Comparison of ENCODE assay signal across 27 cellular contexts in genomic region chr14:32009636-32010560, GRCh38.
DNase-seq lines count a peak whose midpoint lies in the region; ATAC-seq and TF ChIP-seq lines count a peak whose summit lies in the region.
"Had no signal": no experiment of that assay in that cellular context is flagged by ENCODE, and none has a peak within 500 bp of the region (broad histone marks: within the 10 kb centered on the region; RNA-seq: fewer than 3 reads in every experiment).

No MANE protein-coding gene starts in this region.

- no peak for TF ChIP-seq POLR2A in esophagus muscularis mucosa (IDR thresholded peaks at IDR 0.05; ENCODE audit: low read depth)

- H3K4me3 ChIP-seq in esophagus muscularis mucosa = no peak overlapping the region
- H3K4me3 ChIP-seq: dorsolateral prefrontal cortex, GM12878, left ventricle myocardium inferior, mucosa of descending colon, ovary had no signal

- peak overlapping the region; percentile 7 for H3K27ac Mint-ChIP-seq in Calu3 (ENCODE audit: unreplicated experiment)
- no peak overlapping the region for H3K27ac Mint-ChIP-seq in activated CD8-positive, alpha-beta T cell treated with anti-CD3 and anti-CD28 coated beads for 36 hours
- H3K27ac Mint-ChIP-seq: activated CD4-positive, alpha-beta T cell treated with anti-CD3 and anti-CD28 coated beads for 36 hours; activated naive CD8-positive, alpha-beta T cell treated with anti-CD3 and anti-CD28 coated beads, Interleukin-2, amount 10 ng/mL, durations not matched to agents 7 days and 5 days; natural killer cell treated with Interleukin-12 subunit alpha and Interleukin-12 subunit beta and Interleukin-15 and Interleukin-18, amount 100 ng/mL, for 72 hours; stimulated activated effector memory CD8-positive, alpha-beta T cell treated with anti-CD3 and anti-CD28 coated beads, Interleukin-12 subunit alpha, Interleukin-12 subunit beta, amount 100 ng/mL, for 72 hours had no signal

- TF ChIP-seq EP300 in esophagus muscularis mucosa (IDR thresholded peaks at IDR 0.05) = no peak

- no peak for ATAC-seq in activated CD8-positive, alpha-beta T cell treated with anti-CD3 and anti-CD28 coated beads for 36 hours
- ATAC-seq: activated CD4-positive, alpha-beta T cell treated with anti-CD3 and anti-CD28 coated beads for 36 hours; GM12878; natural killer cell treated with Interleukin-12 subunit alpha and Interleukin-12 subunit beta and Interleukin-15 and Interleukin-18, amount 100 ng/mL, for 72 hours; right cardiac atrium had no signal

- no peaks in the 10 kb centered on the region for H3K27me3 Mint-ChIP-seq in Calu3 (ENCODE audit: unreplicated experiment)
- H3K27me3 Mint-ChIP-seq in activated CD8-positive, alpha-beta T cell treated with anti-CD3 and anti-CD28 coated beads for 36 hours = peaks cover 11% of the 10 kb centered on the region

- peaks cover 8% of the 10 kb centered on the region for H3K36me3 Mint-ChIP-seq in Calu3 (ENCODE audit: insufficient read depth, unreplicated experiment)
- H3K36me3 Mint-ChIP-seq in activated CD8-positive, alpha-beta T cell treated with anti-CD3 and anti-CD28 coated beads for 36 hours (ENCODE audit: low read depth) = no peaks in the 10 kb centered on the region
- H3K36me3 Mint-ChIP-seq: activated naive CD8-positive, alpha-beta T cell treated with anti-CD3 and anti-CD28 coated beads, Interleukin-2, amount 10 ng/mL, durations not matched to agents 7 days and 5 days; natural killer cell treated with Interleukin-12 subunit alpha and Interleukin-12 subunit beta and Interleukin-15 and Interleukin-18, amount 100 ng/mL, for 72 hours; stimulated activated effector memory CD8-positive, alpha-beta T cell treated with anti-CD3 and anti-CD28 coated beads, Interleukin-12 subunit alpha, Interleukin-12 subunit beta, amount 100 ng/mL, for 72 hours had no signal

- no peak for DNase-seq in Calu3
- DNase-seq in M059J (ENCODE audit: low read depth) = peak; percentile 48
- peak; percentile 53 for DNase-seq in esophagus muscularis mucosa (ENCODE audit: extremely low spot score)
- DNase-seq in pons (ENCODE audit: low spot score) = peak; percentile 62
- DNase-seq in NCI-H2171 (lab: John Stamatoyannopoulos, UW) = no peak
- DNase-seq in NCI-H748 (lab: John Stamatoyannopoulos, UW; ENCODE audit: unreplicated experiment) = no peak
- DNase-seq in activated CD8-positive, alpha-beta T cell treated with anti-CD3 and anti-CD28 coated beads for 36 hours = no peak
- DNase-seq in SK-N-DZ (ENCODE audit: low spot score) = no peak
- DNase-seq: activated CD4-positive, alpha-beta T cell treated with anti-CD3 and anti-CD28 coated beads for 36 hours; activated CD8-positive, alpha-beta memory T cell treated with anti-CD3 and anti-CD28 coated beads for 24 hours; activated gamma-delta T cell; activated naive CD8-positive, alpha-beta T cell treated with anti-CD3 and anti-CD28 coated beads, Interleukin-2, amount 10 ng/mL, durations not matched to agents 7 days and 5 days; activated T-cell treated with anti-CD3 and anti-CD28 coated beads, Interleukin-2, amount 50 U/mL, for 1 hour; dorsolateral prefrontal cortex; left ventricle myocardium inferior; mucosa of descending colon; NCI-H1105; NCI-H2029 treated with DMSO at 0.1 percent for 48 hours; NCI-H2227 treated with DMSO at 0.1 percent for 48 hours; NCI-H526 treated with DMSO at 0.1 percent for 48 hours; ovary; right cardiac atrium; stimulated activated CD4-positive, alpha-beta T cell treated with anti-CD3 and anti-CD28 coated beads, Interleukin-4, amount 100 ng/mL, for 1 hour had no signal

- H3K4me1 ChIP-seq in esophagus muscularis mucosa = peaks cover 6 to 18% (median 8%) of the 10 kb centered on the region in 4 donors

- H3K27ac ChIP-seq in esophagus muscularis mucosa (replicated peaks in 1 of 4) = no peak overlapping the region
- H3K27ac ChIP-seq: dorsolateral prefrontal cortex, HL-60, ovary had no signal

- H3K36me3 ChIP-seq in esophagus muscularis mucosa = no peaks in the 10 kb centered on the region
- H3K36me3 ChIP-seq: left ventricle myocardium inferior, ovary had no signal

- POLR2A ChIA-PET in activated CD8-positive, alpha-beta T cell treated with anti-CD3 and anti-CD28 coated beads for 36 hours (lab: Charles Lee) = no interaction called here

- CTCF ChIA-PET in Calu3 (lab: Charles Lee) = interaction anchor here (0.6 to 1.2 kb wide), 3 partner anchors 17 to 21 kb away, joined by 3 read pairs; no protein-coding TSS in a partner anchor
- CTCF ChIA-PET in activated CD8-positive, alpha-beta T cell treated with anti-CD3 and anti-CD28 coated beads for 36 hours (lab: Charles Lee) = no interaction called here

- no peaks in the 10 kb centered on the region for H3K27me3 ChIP-seq in esophagus muscularis mucosa
- H3K27me3 ChIP-seq: ovary had no signal

- intact Hi-C loops in Calu3 (cut with micrococcal nuclease; ENCODE audit: unreplicated experiment) (loop anchor here (5.0 kb wide), 1 partner anchor 32 kb away; no protein-coding TSS in a partner anchor), esophagus muscularis mucosa (cut with DNase I) (no loop called here)
- intact Hi-C loops in activated CD8-positive, alpha-beta T cell treated with anti-CD3 and anti-CD28 coated beads for 36 hours (cut with micrococcal nuclease) = no loop called here

- TF ChIP-seq CTCF in Calu3 (IDR thresholded peaks at IDR 0.05; ENCODE audit: unreplicated experiment) (no peak), esophagus muscularis mucosa (IDR thresholded peaks at IDR 0.05) (no peak)
- no peak for TF ChIP-seq CTCF in activated CD8-positive, alpha-beta T cell treated with anti-CD3 and anti-CD28 coated beads for 36 hours (IDR thresholded peaks at IDR 0.05)

- H3K4me3 Mint-ChIP-seq in Calu3 (ENCODE audit: low read depth, unreplicated experiment) = no peak overlapping the region
- no peak overlapping the region for H3K4me3 Mint-ChIP-seq in activated CD8-positive, alpha-beta T cell treated with anti-CD3 and anti-CD28 coated beads for 36 hours
- H3K4me3 Mint-ChIP-seq: activated CD4-positive, alpha-beta T cell treated with anti-CD3 and anti-CD28 coated beads for 36 hours; activated naive CD8-positive, alpha-beta T cell treated with anti-CD3 and anti-CD28 coated beads, Interleukin-2, amount 10 ng/mL, durations not matched to agents 7 days and 5 days; natural killer cell treated with Interleukin-12 subunit alpha and Interleukin-12 subunit beta and Interleukin-15 and Interleukin-18, amount 100 ng/mL, for 72 hours; stimulated activated effector memory CD8-positive, alpha-beta T cell treated with anti-CD3 and anti-CD28 coated beads, Interleukin-12 subunit alpha, Interleukin-12 subunit beta, amount 100 ng/mL, for 72 hours had no signal

- H3K9me3 Mint-ChIP-seq in Calu3 (ENCODE audit: low read depth, unreplicated experiment) = no peaks in the 10 kb centered on the region
- H3K9me3 Mint-ChIP-seq in activated CD8-positive, alpha-beta T cell treated with anti-CD3 and anti-CD28 coated beads for 36 hours = no peaks in the 10 kb centered on the region
- H3K9me3 Mint-ChIP-seq: activated naive CD8-positive, alpha-beta T cell treated with anti-CD3 and anti-CD28 coated beads, Interleukin-2, amount 10 ng/mL, durations not matched to agents 7 days and 5 days; natural killer cell treated with Interleukin-12 subunit alpha and Interleukin-12 subunit beta and Interleukin-15 and Interleukin-18, amount 100 ng/mL, for 72 hours; stimulated activated effector memory CD8-positive, alpha-beta T cell treated with anti-CD3 and anti-CD28 coated beads, Interleukin-12 subunit alpha, Interleukin-12 subunit beta, amount 100 ng/mL, for 72 hours had no signal

- peaks cover 71% of the 10 kb centered on the region for H3K4me1 Mint-ChIP-seq in Calu3 (ENCODE audit: low read depth, unreplicated experiment)
- no peaks in the 10 kb centered on the region for H3K4me1 Mint-ChIP-seq in activated CD8-positive, alpha-beta T cell treated with anti-CD3 and anti-CD28 coated beads for 36 hours (ENCODE audit: low read depth)
- H3K4me1 Mint-ChIP-seq: activated CD4-positive, alpha-beta T cell treated with anti-CD3 and anti-CD28 coated beads for 36 hours; activated naive CD8-positive, alpha-beta T cell treated with anti-CD3 and anti-CD28 coated beads, Interleukin-2, amount 10 ng/mL, durations not matched to agents 7 days and 5 days had no signal

- H3K9me3 ChIP-seq in esophagus muscularis mucosa = no peaks in the 10 kb centered on the region
- H3K9me3 ChIP-seq: left ventricle myocardium inferior, mucosa of descending colon, ovary had no signal

- BruUV-seq in Calu3 (replicated peaks; lab: Mats Ljungman, UMichigan) = no TSS peak

- WGBS in esophagus muscularis mucosa = 65% methylated on average over 10 of the region's 10 CpGs

Comparison
In these comparisons a context has a peak if more than half of its experiments do, and no peak if none do; other contexts are left out.
1. DNase-seq: peak in M059J (single experiment), esophagus muscularis mucosa (single experiment) and pons (single experiment); none in Calu3 (single experiment), NCI-H2171 (single experiment), NCI-H748 (single experiment), activated CD8-positive, alpha-beta T cell treated with anti-CD3 and anti-CD28 coated beads for 36 hours (single experiment) and SK-N-DZ (single experiment).